21 cellular contexts compared by ENCODE assay signal in the genomic region with DNA sequence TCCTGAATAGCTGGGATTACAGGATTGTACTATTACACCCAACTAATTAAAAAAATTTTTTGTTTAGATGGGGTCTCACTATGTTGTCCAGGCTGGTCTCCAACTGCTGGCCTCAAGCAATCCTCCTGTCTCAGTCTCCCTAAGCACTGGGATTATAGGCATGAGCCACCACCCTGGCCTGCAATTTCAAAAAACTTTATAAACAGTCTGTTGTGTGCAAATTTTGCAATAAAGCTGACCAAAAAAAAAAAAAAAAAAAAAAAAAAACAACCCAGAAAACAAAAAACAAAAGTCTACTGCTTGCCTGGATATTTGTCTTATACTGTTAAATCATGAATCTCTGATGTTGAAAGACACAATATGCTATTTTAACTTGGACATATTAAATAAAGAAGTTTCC. TPM values are rescaled to one million over a fixed set of nuclear protein-coding genes. Genes with fewer than 3 reads are reported as not detected.
A peak's percentile ranks its signal among the peaks of the same experiment; 100 is the strongest.
DNase-seq lines count a peak whose midpoint lies in the region; ATAC-seq, FAIRE-seq and TF ChIP-seq lines count a peak whose summit lies in the region.
"Had no signal": no experiment of that assay in that cellular context is flagged by ENCODE, and none has a peak within 500 bp of the region (broad histone marks: within the 10 kb centered on the region; RNA-seq: fewer than 3 reads in every experiment).

No MANE protein-coding gene starts in this region.

- no peak overlapping the region for H3K9ac ChIP-seq in HepG2 (ENCODE audit: insufficient read depth, low read depth, low read length)
- H3K9ac ChIP-seq in K562 (ENCODE audit: insufficient read depth in 1 of 2, low read depth in 2 of 2, low read length in 2 of 2), result no peak overlapping the region
- H3K9ac ChIP-seq: KMS-11, parathyroid adenoma had no signal

- no peak overlapping the region for H3K27ac ChIP-seq in HepG2 (ENCODE audit: extremely low read length, insufficient read depth, low read length)
- H3K27ac ChIP-seq in right lobe of liver, result no peak overlapping the region
- H3K27ac ChIP-seq in K562 (ENCODE audit: extremely low read depth, low read depth, low read length), result no peak overlapping the region
- H3K27ac ChIP-seq: KMS-11, parathyroid adenoma had no signal

- no peaks in the 10 kb centered on the region for H3K9me3 Mint-ChIP-seq in nephron
- H3K9me3 Mint-ChIP-seq: stimulated activated naive CD8-positive, alpha-beta T cell treated with anti-CD3 and anti-CD28 coated beads, Interleukin-15, amount 100 ng/mL, for 72 hours had no signal

- ATAC-seq in HepG2 (no peak), right lobe of liver (no peak), K562 (no peak), GM18873 (IDR thresholded peaks at IDR 0.05; ENCODE audit: low FRiP score, unreplicated experiment) (no peak), HG02870 (IDR thresholded peaks at IDR 0.05; ENCODE audit: unreplicated experiment) (no peak)
- ATAC-seq: left lobe of liver; mucosa of descending colon; stimulated activated naive CD8-positive, alpha-beta T cell treated with anti-CD3 and anti-CD28 coated beads, Interleukin-15, amount 100 ng/mL, for 72 hours had no signal

- H3K36me3 Mint-ChIP-seq in nephron (ENCODE audit: low read depth), result peaks cover 30% of the 10 kb centered on the region

- H3K9me1 ChIP-seq in K562 (ENCODE audit: control insufficient read depth, insufficient read depth, low read length), result peaks cover 4% of the 10 kb centered on the region

- peak overlapping the region; percentile 35 to 96 (median 91) for H3K4me3 Mint-ChIP-seq in nephron

- in situ Hi-C loops in HepG2 (cut with HindIII; ENCODE audit: extremely low pct_ligation_motif_present, low pct_unique_long_range_greater_than_20kb) (no loop called here), K562 (cut with MboI) (no loop called here)

- H3K4me3 ChIP-seq in HepG2 (replicated peaks in 1 of 3; ENCODE audit: insufficient read depth in 1 of 3, low read depth in 2 of 3, low read length in 3 of 3), result no peak overlapping the region; a peak in 1 of 6 replicates
- no peak overlapping the region for H3K4me3 ChIP-seq in right lobe of liver
- H3K4me3 ChIP-seq in K562, result no peak overlapping the region
- H3K4me3 ChIP-seq: mucosa of descending colon had no signal

- H2AFZ ChIP-seq in HepG2 (ENCODE audit: low read length), result no peak overlapping the region
- H2AFZ ChIP-seq in K562 (ENCODE audit: low read depth, low read length), result no peak overlapping the region
- H2AFZ ChIP-seq: parathyroid adenoma had no signal

- no peaks in the 10 kb centered on the region for H3K27me3 Mint-ChIP-seq in nephron (ENCODE audit: low read depth)
- H3K27me3 Mint-ChIP-seq: stimulated activated naive CD8-positive, alpha-beta T cell treated with anti-CD3 and anti-CD28 coated beads, Interleukin-15, amount 100 ng/mL, for 72 hours had no signal

- H3K79me2 ChIP-seq in HepG2 (ENCODE audit: insufficient read depth, low read length) (peaks cover 85% of the 10 kb centered on the region), K562 (ENCODE audit: control insufficient read depth, insufficient read depth, low read length) (peaks cover 86% of the 10 kb centered on the region)

- H3K4me2 ChIP-seq in HepG2 (ENCODE audit: low read depth, low read length) (no peak overlapping the region), K562 (ENCODE audit: insufficient read depth, low read length) (no peak overlapping the region)
- H3K4me2 ChIP-seq: KMS-11 had no signal

- no peak for FAIRE-seq in HepG2 (lab: Jason Lieb, UNC)
- FAIRE-seq in K562 (lab: Jason Lieb, UNC), result no peak
- FAIRE-seq: RCC 7860 had no signal

- H3K4me1 ChIP-seq in HepG2 (ENCODE audit: insufficient read depth, low read length) (peaks cover 70% of the 10 kb centered on the region), right lobe of liver (peaks cover 0 to 63% (median 24%) of the 10 kb centered on the region in 4 donors), K562 (replicated peaks in 1 of 2; ENCODE audit: control insufficient read depth in 2 of 2, insufficient read depth in 2 of 2, low read length in 2 of 2) (peaks cover 12 to 34% of the 10 kb centered on the region in 2 experiments)

- DNase-seq in HepG2 (ENCODE audit: low spot score) (no peak), right lobe of liver (no peak), K562 (ENCODE audit: extremely low read depth in 1 of 4, low spot score in 3 of 4) (no peak), mucosa of gallbladder (ENCODE audit: low spot score) (no peak), HT-29 (ENCODE audit: low spot score) (no peak)
- DNase-seq: amygdala; central memory CD4-positive, alpha-beta T cell; effector CD8-positive, alpha-beta T cell; mucosa of descending colon; NCI-H1930; NCI-H446 treated with DMSO at 0.1 percent for 48 hours; stimulated activated CD4-positive, alpha-beta T cell treated with anti-CD3 and anti-CD28 coated beads, Interleukin-2, amount 100 ng/mL, for 24 hours; stimulated activated naive CD8-positive, alpha-beta T cell treated with anti-CD3 and anti-CD28 coated beads, Interleukin-15, amount 100 ng/mL, for 72 hours; T-helper 9 cell had no signal

- H3K4me1 Mint-ChIP-seq in nephron, result peaks cover 78% of the 10 kb centered on the region

- TF ChIP-seq RAD21 in HepG2 (CRISPR knock-in tag; IDR thresholded peaks at IDR 0.05) (no peak), K562 (CRISPR knock-in tag; conservative IDR thresholded peaks at IDR 0.05 in 1 of 2, IDR thresholded peaks at IDR 0.05 in 1 of 2) (no peak)

- peaks cover 78% of the 10 kb centered on the region for H4K20me1 ChIP-seq in HepG2 (ENCODE audit: insufficient read depth, low read length)
- peaks cover 56% of the 10 kb centered on the region for H4K20me1 ChIP-seq in K562 (replicated peaks; ENCODE audit: control insufficient read depth, insufficient read depth, low read length)

- H3K9me3 ChIP-seq in HepG2 (ENCODE audit: low read length), result no peaks in the 10 kb centered on the region
- no peaks in the 10 kb centered on the region for H3K9me3 ChIP-seq in right lobe of liver
- H3K9me3 ChIP-seq in K562 (replicated peaks; ENCODE audit: control insufficient read depth, insufficient read depth, low read depth, low read length), result no peaks in the 10 kb centered on the region
- H3K9me3 ChIP-seq: mucosa of descending colon had no signal

- no TSS peak for BruUV-seq in HepG2 (replicated peaks; lab: Mats Ljungman, UMichigan)
- BruUV-seq in K562 (replicated peaks; lab: Mats Ljungman, UMichigan), result no TSS peak

- H3K27me3 ChIP-seq in HepG2 (ENCODE audit: control insufficient read depth in 1 of 2, insufficient read depth in 2 of 2, low read length in 2 of 2) (no peaks in the 10 kb centered on the region; a peak in 1 of 5 replicates), right lobe of liver (no peaks in the 10 kb centered on the region), K562 (ENCODE audit: control insufficient read depth in 2 of 2, insufficient read depth in 2 of 2, low read length in 2 of 2) (no peaks in the 10 kb centered on the region)

- peaks cover 0 to 1% of the 10 kb centered on the region in 2 experiments; a peak in 4 of 5 replicates for H3K36me3 ChIP-seq in HepG2 (replicated peaks in 1 of 2; ENCODE audit: control insufficient read depth in 1 of 2, insufficient read depth in 2 of 2, low read length in 2 of 2)
- H3K36me3 ChIP-seq in right lobe of liver, result no peaks in the 10 kb centered on the region
- H3K36me3 ChIP-seq in K562 (ENCODE audit: control insufficient read depth, insufficient read depth, low read length), result peaks cover 6% of the 10 kb centered on the region; the same call in 1 of the 3 replicates

- TF ChIP-seq POLR2A in HepG2 (IDR thresholded peaks at IDR 0.05; ENCODE audit: insufficient read depth in 1 of 2, low read depth in 2 of 2, low read length in 2 of 2) (no peak), right lobe of liver (IDR thresholded peaks at IDR 0.05) (no peak), K562 (conservative IDR thresholded peaks at IDR 0.05) (no peak)

- intact Hi-C loops in HepG2 (cut with micrococcal nuclease; ENCODE audit: unreplicated experiment), result loop anchor here (10.0 kb wide), 1 partner anchor 61 kb away; no protein-coding TSS in a partner anchor
- intact Hi-C loops in right lobe of liver (cut with DNase I), result loop anchor here (10.0 kb wide), 2 partner anchors 181 to 191 kb away; no protein-coding TSS in a partner anchor
- intact Hi-C loops in K562 (cut with micrococcal nuclease), result no loop called here

- no peak for TF ChIP-seq CTCF in HepG2 (CRISPR knock-in tag; IDR thresholded peaks at IDR 0.05)
- TF ChIP-seq CTCF in right lobe of liver (IDR thresholded peaks at IDR 0.05), result no peak
- no peak for TF ChIP-seq CTCF in K562 (IDR thresholded peaks at IDR 0.05 in 2 of 3, conservative IDR thresholded peaks at IDR 0.05 in 1 of 3; ENCODE audit: insufficient read depth in 2 of 3, low read depth in 1 of 3, low read length in 3 of 3)
- no peak for TF ChIP-seq CTCF in nephron (IDR thresholded peaks at IDR 0.05; ENCODE audit: unreplicated experiment in 3 of 3)

- TF ChIP-seq EP300 in HepG2 (IDR thresholded peaks at IDR 0.05; ENCODE audit: low read depth in 2 of 2, low read length in 2 of 2) (no peak), HepG2 (CRISPR knock-in tag; IDR thresholded peaks at IDR 0.05; ENCODE audit: borderline replicate concordance) (no peak), K562 (IDR thresholded peaks at IDR 0.05; ENCODE audit: low read length) (no peak)

- POLR2A ChIA-PET in HepG2 (lab: Yijun Ruan, JAX), result no interaction called here
- POLR2A ChIA-PET in K562 (lab: Yijun Ruan, JAX), result interaction anchor here (0.6 to 8.4 kb wide), 3 partner anchors 11 to 111 kb away, joined by 3 to 86 read pairs (median 4); no protein-coding TSS in a partner anchor

- no peak overlapping the region for H3K27ac Mint-ChIP-seq in nephron

- CTCF ChIA-PET in HepG2 (lab: Yijun Ruan, JAX; ENCODE audit: low intra/inter-chr PET ratio, low total read pairs) (no interaction called here), K562 (lab: Yijun Ruan, JAX; ENCODE audit: low intra/inter-chr PET ratio) (no interaction called here)

RNA-seq across cellular contexts. Expression of gene CREBBP, which starts 4.4 kb away (rescaled TPM):
- total RNA-seq in HepG2 (2016; rRNA removed; fragmentation: Illumina TruSeq; extraction: Trizol), result 9.6 and 10.4 TPM in 2 replicates
- 21.4 and 21.7 TPM in 2 replicates for total RNA-seq in HepG2 (2016; cell fraction: cytosol; rRNA removed; fragmentation: Illumina TruSeq; extraction: Trizol; ENCODE audit: low read depth)
- total RNA-seq in HepG2 (2016; cell fraction: insoluble cytoplasmic fraction; rRNA removed; fragmentation: Illumina TruSeq; extraction: Trizol), result 8.9 and 11.4 TPM in 2 replicates
- total RNA-seq in HepG2 (2016; cell fraction: membrane; rRNA removed; fragmentation: Illumina TruSeq; extraction: Trizol), result 11.2 TPM in 2 replicates
- 22.2 and 24.6 TPM in 2 replicates for total RNA-seq in HepG2 (2016; cell fraction: nucleus; rRNA removed; fragmentation: Illumina TruSeq; extraction: Trizol)
- polyA plus RNA-seq in HepG2 (2011; rRNA removed), result 5.3 and 5.6 TPM in 2 replicates
- polyA plus RNA-seq in HepG2 (2011; cell fraction: cytosol; rRNA removed), result 2.9 and 3.6 TPM in 2 replicates
- polyA plus RNA-seq in HepG2 (2011; cell fraction: nucleus; rRNA removed), result 14.4 and 16.2 TPM in 2 replicates
- 18.0 and 18.4 TPM in 2 replicates for polyA plus RNA-seq in HepG2 (2012)
- 0.49 and 1.1 TPM in 2 replicates for polyA plus RNA-seq in HepG2 (2016; cell fraction: cytosol; fragmentation: Illumina TruSeq; extraction: Trizol; ENCODE audit: low read depth)
- polyA plus RNA-seq in HepG2 (2016; cell fraction: insoluble cytoplasmic fraction; fragmentation: Illumina TruSeq; extraction: Trizol; ENCODE audit: low read depth), result 8.4 and 12.7 TPM in 2 replicates
- polyA plus RNA-seq in HepG2 (2016; cell fraction: membrane; fragmentation: Illumina TruSeq; extraction: Trizol; ENCODE audit: low read depth), result 1.4 and 1.6 TPM in 2 replicates
- 29.7 and 36.9 TPM in 2 replicates for polyA plus RNA-seq in HepG2 (2016; cell fraction: nucleus; fragmentation: Illumina TruSeq; extraction: Trizol; ENCODE audit: insufficient read depth, low read depth)
- polyA minus RNA-seq in HepG2 (2011; rRNA and poly(A)+ RNA removed; ENCODE audit: low replicate concordance), result 22.8 and 23.5 TPM in 2 replicates
- 22.0 and 23.0 TPM in 2 replicates for polyA minus RNA-seq in HepG2 (2011; cell fraction: cytosol; rRNA and poly(A)+ RNA removed)
- 37.7 and 49.0 TPM in 2 replicates for polyA minus RNA-seq in HepG2 (2011; cell fraction: nucleus; rRNA and poly(A)+ RNA removed)
- 10 to 100 TPM; 18.1 to 39.8 (median 29.2) TPM for total RNA-seq in right lobe of liver
- 118 and 129 TPM in 2 replicates for total RNA-seq in K562 (2011; cell fraction: chromatin; rRNA removed; ENCODE audit: low replicate concordance)
- 52.7 and 61.3 TPM in 2 replicates for total RNA-seq in K562 (2011; cell fraction: nucleolus; rRNA removed)
- total RNA-seq in K562 (2011; cell fraction: nucleoplasm; rRNA removed), result 58.0 and 84.6 TPM in 2 replicates
- total RNA-seq in K562 (2014; rRNA removed), result 9.4 and 9.7 TPM in 2 replicates
- total RNA-seq in K562 (2014; rRNA removed; fragmentation: Illumina TruSeq; extraction: Trizol), result 5.6 and 8.9 TPM in 2 replicates
- 5.4 and 6.3 TPM in 2 replicates for total RNA-seq in K562 (2015; rRNA removed; fragmentation: Illumina TruSeq; extraction: Trizol)
- total RNA-seq in K562 (2021), result 22.3 and 24.8 TPM in 2 replicates
- polyA plus RNA-seq in K562 (2011; rRNA removed), result 2.6 and 4.1 TPM in 2 replicates
- polyA plus RNA-seq in K562 (2011; cell fraction: cytosol; rRNA removed), result 2.6 and 2.8 TPM in 2 replicates
- polyA plus RNA-seq in K562 (2011; cell fraction: nucleus; rRNA removed), result 12.7 and 15.9 TPM in 2 replicates
- polyA plus RNA-seq in K562 (2012), result 8.9 and 10.8 TPM in 2 replicates
- polyA plus RNA-seq in K562 (2014; fragmentation: Illumina TruSeq; extraction: Trizol), result 13.2 and 13.8 TPM in 2 replicates
- polyA plus RNA-seq in K562 (2014; fragmentation: Nextera tagmentation; extraction: Ambion mirVana), result 1 to 10 TPM in 1 of 2 experiments, under 1 TPM in 1; 0.70 to 2.5 TPM
- 6.8 and 7.4 TPM in 2 replicates for polyA plus RNA-seq in K562 (2014; rRNA removed)
- polyA minus RNA-seq in K562 (2011; rRNA and poly(A)+ RNA removed), result 9.9 and 15.2 TPM in 2 replicates
- polyA minus RNA-seq in K562 (2011; cell fraction: cytosol; rRNA and poly(A)+ RNA removed), result 20.4 and 22.6 TPM in 2 replicates
- 16.2 and 23.5 TPM in 2 replicates for polyA minus RNA-seq in K562 (2011; cell fraction: nucleus; rRNA and poly(A)+ RNA removed)
- total RNA-seq in mucosa of gallbladder, result 74.6 TPM
- total RNA-seq in HT-29 (2014; rRNA removed; shearing (Covaris generic)), result 19.3 and 25.8 TPM in 2 replicates

Comparison
In these comparisons a context has a peak if more than half of its experiments do, and no peak if none do; other contexts are left out.
1. Of the 241 proteins assayed by ChIP-seq in both HepG2 and K562: peak only in HepG2: none; only in K562: none; in both: ZBTB40 and ZNF121; in neither: 239.